22 cellular contexts compared by ENCODE assay signal in genomic region chr2:184696644-184697043, GRCh38.
DNase-seq lines count a peak whose midpoint lies in the region; ATAC-seq, FAIRE-seq and TF ChIP-seq lines count a peak whose summit lies in the region.
"Had no signal": no experiment of that assay in that cellular context is flagged by ENCODE, and none has a peak within 500 bp of the region (broad histone marks: within the 10 kb centered on the region; RNA-seq: fewer than 3 reads in every experiment).

No MANE protein-coding gene starts in this region.

- H3K27ac ChIP-seq in A549 = no peak overlapping the region
- H3K27ac ChIP-seq: BLaER1 treated with 17β-estradiol and CSF1 and Interleukin-3, amounts not matched to agents 10 nM and 100 nM; GM23248 had no signal

- no peaks in the 10 kb centered on the region for H3K4me1 ChIP-seq in A549

- 0% methylated on average over 1 of the region's 1 CpG for WGBS in A549 (ENCODE audit: missing lambda C conversion rate)

- FAIRE-seq in A549 (lab: Jason Lieb, UNC) (no peak), TTC549 (lab: Jason Lieb, UNC) (peak; percentile 31), islet of Langerhans (lab: Jason Lieb, UNC) (peak; percentile 5)
- FAIRE-seq: GM12878, GM18507, H1 had no signal

- no peak for TF ChIP-seq EP300 in A549 (IDR thresholded peaks at IDR 0.05)

- no peak overlapping the region for H3K4me2 ChIP-seq in A549
- H3K4me2 ChIP-seq: BLaER1 treated with 17β-estradiol and CSF1 and Interleukin-3, amounts not matched to agents 10 nM and 100 nM had no signal

- CTCF ChIA-PET in A549 (lab: Yijun Ruan, JAX) = no interaction called here

- H3K9me3 ChIP-seq in A549 = no peaks in the 10 kb centered on the region; the same call in 2 of the 3 replicates
- H3K9me3 ChIP-seq: BE2C; BLaER1 treated with 17β-estradiol and CSF1 and Interleukin-3, amounts not matched to agents 10 nM and 100 nM had no signal

- no peak for TF ChIP-seq RAD21 in A549 (conservative IDR thresholded peaks at IDR 0.05 in 1 of 2, IDR thresholded peaks at IDR 0.05 in 1 of 2)

- no peak for TF ChIP-seq POLR2A in A549 (IDR thresholded peaks at IDR 0.05; ENCODE audit: low read length)

- ATAC-seq in A549 (no peak), HG02571 (IDR thresholded peaks at IDR 0.05; ENCODE audit: unreplicated experiment) (no peak)
- ATAC-seq: GM12878 had no signal

- POLR2A ChIA-PET in A549 (lab: Yijun Ruan, JAX) = no interaction called here

- DNase-seq in A549 (ENCODE audit: low read depth in 1 of 2, low spot score in 1 of 2) (no peak), NCI-H2081 (lab: John Stamatoyannopoulos, UW) (no peak), SIG-M5 (lab: John Stamatoyannopoulos, UW) (no peak)
- DNase-seq: ACHN; AML-193; BE2C; CD4-positive, alpha-beta T cell; CD8-positive, alpha-beta memory T cell; DMS 273 treated with DMSO at 0.1 percent for 48 hours; DMS79; EL; GDM1; GM23248; H7; HCEC 1CT had no signal

- TF ChIP-seq CTCF in A549 (IDR thresholded peaks at IDR 0.05) = no peak

- no peak overlapping the region for H3K4me3 ChIP-seq in A549
- H3K4me3 ChIP-seq: BLaER1 treated with 17β-estradiol and CSF1 and Interleukin-3, amounts not matched to agents 10 nM and 100 nM; GM12878; GM23248 had no signal

TF ChIP-seq in A549, 52 proteins besides CTCF, POLR2A, EP300 and RAD21:
- peak; percentile 8 for TF ChIP-seq MAFK (IDR thresholded peaks at IDR 0.05; ENCODE audit: partially characterized antibody)
- no peak for TF ChIP-seq GATA3 (IDR thresholded peaks at IDR 0.05; ENCODE audit: borderline replicate concordance)
